8 cellular contexts compared by ENCODE assay signal in the genomic region with DNA sequence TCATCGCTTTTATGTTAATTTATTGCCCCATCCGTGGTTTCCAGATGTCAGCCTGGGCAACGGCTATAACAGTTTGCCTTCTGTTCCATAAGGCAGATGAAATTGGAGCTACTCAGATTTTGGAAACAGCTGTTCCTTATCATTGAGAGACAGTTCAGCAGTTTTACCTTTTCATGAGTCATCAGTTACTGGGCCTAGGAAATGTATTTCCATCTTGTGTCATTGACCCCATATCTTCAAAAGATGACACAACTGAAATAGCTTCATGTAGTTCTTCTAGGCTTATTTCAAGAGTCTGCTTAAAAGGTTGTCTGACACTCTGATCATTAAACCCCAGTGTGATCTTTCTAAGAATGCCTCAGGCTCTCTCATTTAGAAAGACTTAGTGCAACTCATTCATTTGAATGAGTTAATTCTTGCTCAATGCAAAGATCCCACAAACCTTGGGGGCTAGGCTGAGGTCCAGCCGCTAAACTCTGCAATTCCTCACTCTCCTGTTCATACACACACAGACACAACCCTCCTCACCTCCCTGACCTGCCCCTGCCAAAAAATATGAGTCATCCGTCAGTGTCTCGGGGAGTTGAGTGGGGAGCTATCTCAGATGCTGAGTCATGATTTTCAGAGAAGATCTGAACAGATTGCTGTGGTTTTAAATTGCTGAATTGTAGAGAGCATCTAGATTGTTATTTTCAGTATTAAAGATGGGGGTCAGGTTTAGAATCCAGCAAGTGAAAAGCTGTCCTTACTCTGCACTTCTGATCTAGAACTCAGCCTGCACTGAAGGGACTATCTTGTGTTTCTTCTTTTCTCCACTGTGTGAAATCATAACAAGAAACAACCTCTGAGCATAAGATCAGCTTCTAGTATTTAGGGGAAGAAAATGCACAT.
A peak's percentile ranks its signal among the peaks of the same experiment; 100 is the strongest.
DNase-seq lines count a peak whose midpoint lies in the region; ATAC-seq and TF ChIP-seq lines count a peak whose summit lies in the region.

No MANE protein-coding gene starts in this region.

- H3K36me3 ChIP-seq in KMS-11 (ENCODE audit: insufficient read depth), result no peaks in the 10 kb centered on the region

- H2AFZ ChIP-seq in KMS-11 (ENCODE audit: low read depth), result no peak overlapping the region

- H3K9ac ChIP-seq in KMS-11, result peak overlapping the region; percentile 31; the same call in 1 of the 2 replicates

- ATAC-seq in GM21390 (IDR thresholded peaks at IDR 0.05; ENCODE audit: unreplicated experiment) (peak; percentile 77), GM19328 (IDR thresholded peaks at IDR 0.05; ENCODE audit: unreplicated experiment) (no peak)

- DNase-seq in COLO668 (lab: John Stamatoyannopoulos, UW; ENCODE audit: unreplicated experiment), result peak; percentile 1
- peak; percentile 65 for DNase-seq in activated CD4-positive, alpha-beta T cell treated with anti-CD3 and anti-CD28 coated beads for 48 hours
- peak; percentile 89 to 92 for DNase-seq in erythroblast (lab: John Stamatoyannopoulos, UW)
- DNase-seq in pons (ENCODE audit: low spot score), result peak; percentile 12
- no peak for DNase-seq in GM19238 (ENCODE audit: insufficient read length, low spot score)

- peaks cover 20% of the 10 kb centered on the region; the same call in 1 of the 2 replicates for H3K79me2 ChIP-seq in KMS-11 (ENCODE audit: insufficient read depth, low read depth)

- H3K4me2 ChIP-seq in KMS-11, result peak overlapping the region; percentile 74

- H3K27ac ChIP-seq in KMS-11, result peak overlapping the region; percentile 71

- H4K20me1 ChIP-seq in KMS-11 (ENCODE audit: insufficient read depth), result no peaks in the 10 kb centered on the region

- no peaks in the 10 kb centered on the region for H3K27me3 ChIP-seq in KMS-11 (ENCODE audit: insufficient read depth, low read depth)

- no peak for TF ChIP-seq POLR2A in erythroblast (IDR thresholded peaks at IDR 0.05; ENCODE audit: low read length)

- no peak for TF ChIP-seq CTCF in KMS-11 (conservative IDR thresholded peaks at IDR 0.05; ENCODE audit: low read depth, low read length)

- no peak overlapping the region for H3K4me3 ChIP-seq in KMS-11 (IDR thresholded peaks at IDR 0.05; ENCODE audit: insufficient read depth, low read depth, low read length)

- H3K4me1 ChIP-seq in KMS-11 (ENCODE audit: low read depth, poor library complexity, severe bottlenecking), result peaks cover 79% of the 10 kb centered on the region
